Comparison of ENCODE assay signal across 21 cellular contexts in genomic region chr18:74420926-74421325, GRCh38. TPM values are rescaled to one million over a fixed set of nuclear protein-coding genes. Genes with fewer than 3 reads are reported as not detected.
"Had no signal": no experiment of that assay in that cellular context is flagged by ENCODE, and none has a peak within 500 bp of the region (broad histone marks: within the 10 kb centered on the region; RNA-seq: fewer than 3 reads in every experiment).

No MANE protein-coding gene starts in this region.

- H3K27ac ChIP-seq: SJSA1, SK-N-MC had no signal

- H3K4me1 ChIP-seq: SJSA1 had no signal

- H3K36me3 ChIP-seq: SJSA1 had no signal

- H3K9me3 ChIP-seq: SJSA1 had no signal

- DNase-seq: KBM-7, NCI-H1092, NCI-H1105 treated with DMSO at 0.1 percent for 48 hours, NCI-H1417 treated with DMSO at 0.1 percent for 48 hours, NCI-H146, NCI-H1694 treated with DMSO at 0.1 percent for 48 hours, NCI-H1930, NCI-H2081, NCI-H2107, NCI-H2227 treated with DMSO at 0.1 percent for 48 hours, NCI-H524, NCI-H526 treated with DMSO at 0.1 percent for 48 hours, NCI-H748 treated with DMSO at 0.1 percent for 48 hours, RPMI8226, SIG-M5 had no signal

- H3K4me3 ChIP-seq: SJSA1, SK-N-MC had no signal

RNA-seq across cellular contexts. Expression of gene DIPK1C, which starts 36.2 kb away (rescaled TPM):
- total RNA-seq: HT-29, LHCN-M2, MCF 10A, NCI-H460, SJSA1 had no signal
